ENCODE assay signal across 1 cellular context in genomic region chr5:56105511-56106372, GRCh38.
TF ChIP-seq lines count a peak whose summit lies in the region.

No MANE protein-coding gene starts in this region.

TF ChIP-seq in GM23338, 12 proteins besides CTCF, POLR2A, EP300 and RAD21 (continued from another document):
- no peak for TF ChIP-seq REST (IDR thresholded peaks at IDR 0.05; ENCODE audit: unreplicated experiment)
- TF ChIP-seq EZH2 (IDR thresholded peaks at IDR 0.05; ENCODE audit: low read depth, unreplicated experiment) = no peak
- TF ChIP-seq CREB1 (CRISPR knock-in tag; IDR thresholded peaks at IDR 0.05; ENCODE audit: low read depth) = no peak
- no peak for TF ChIP-seq POLR2AphosphoS5 (IDR thresholded peaks at IDR 0.05; ENCODE audit: low read depth)
- TF ChIP-seq ZNF331 (CRISPR knock-in tag; IDR thresholded peaks at IDR 0.05; ENCODE audit: low read depth) = no peak
TF ChIP-seq in GM23338: peak in this region for 0.
